1 cellular context compared by ENCODE assay signal in genomic region chr18:21110667-21111350, GRCh38.
TF ChIP-seq lines count a peak whose summit lies in the region.

No MANE protein-coding gene starts in this region.

TF ChIP-seq in HCT116, 20 proteins besides CTCF, POLR2A, EP300 and RAD21 (continued from another document):
- TF ChIP-seq REST (IDR thresholded peaks at IDR 0.05; ENCODE audit: low read depth): no peak
- TF ChIP-seq SP1 (IDR thresholded peaks at IDR 0.05; ENCODE audit: low read depth): no peak
- TF ChIP-seq ZNF274 (IDR thresholded peaks at IDR 0.05; ENCODE audit: low read depth, low read length): no peak
- no peak for TF ChIP-seq SIN3A (IDR thresholded peaks at IDR 0.05; ENCODE audit: low read depth)
- TF ChIP-seq ELF1 (IDR thresholded peaks at IDR 0.05; ENCODE audit: borderline replicate concordance, low read depth): no peak
- no peak for TF ChIP-seq MAX (IDR thresholded peaks at IDR 0.05)
- TF ChIP-seq ZBTB33 (IDR thresholded peaks at IDR 0.05; ENCODE audit: extremely low read depth, insufficient replicate concordance, low read length): no peak
- no peak for TF ChIP-seq EZH2 (IDR thresholded peaks at IDR 0.05)
- TF ChIP-seq YY1 (IDR thresholded peaks at IDR 0.05; ENCODE audit: extremely low read depth, insufficient replicate concordance, low read depth, low read length): no peak
